ENCODE assay signal across 28 cellular contexts in genomic region chr9:124108216-124108615, GRCh38.
DNase-seq lines count a peak whose midpoint lies in the region; TF ChIP-seq lines count a peak whose summit lies in the region.
"Had no signal": no experiment of that assay in that cellular context is flagged by ENCODE, and none has a peak within 500 bp of the region (broad histone marks: within the 10 kb centered on the region; RNA-seq: fewer than 3 reads in every experiment).

No MANE protein-coding gene starts in this region.

- H3K36me3 ChIP-seq in MG63: no peaks in the 10 kb centered on the region
- H3K36me3 ChIP-seq: ascending aorta; BLaER1 treated with 17β-estradiol and CSF1 and Interleukin-3, amounts not matched to agents 10 nM and 100 nM; HAP-1; left ventricle myocardium inferior; ovary; upper lobe of left lung had no signal

- H3K4me1 Mint-ChIP-seq in nephron progenitor cell: peaks cover 7% of the 10 kb centered on the region
- H3K4me1 Mint-ChIP-seq: activated T-helper 17 cell treated with anti-CD3 and anti-CD28 coated beads, Interleukin-2, amount 50 U/mL, for 72 hours; mesothelial cell of epicardium; naive thymus-derived CD8-positive, alpha-beta T cell had no signal

- no peaks in the 10 kb centered on the region for H3K27me3 ChIP-seq in MG63
- H3K27me3 ChIP-seq: ascending aorta; BLaER1 treated with 17β-estradiol and CSF1 and Interleukin-3, amounts not matched to agents 10 nM and 100 nM; ovary; upper lobe of left lung had no signal

- no peaks in the 10 kb centered on the region for H3K9me3 ChIP-seq in MG63
- H3K9me3 ChIP-seq: ascending aorta; BLaER1 treated with 17β-estradiol and CSF1 and Interleukin-3, amounts not matched to agents 10 nM and 100 nM; left ventricle myocardium inferior; ovary; SK-N-SH; upper lobe of left lung had no signal

- H3K9me3 Mint-ChIP-seq in nephron progenitor cell: no peaks in the 10 kb centered on the region
- H3K9me3 Mint-ChIP-seq: activated T-helper 17 cell treated with anti-CD3 and anti-CD28 coated beads, Interleukin-2, amount 50 U/mL, for 72 hours; mesothelial cell of epicardium had no signal

- H3K27ac ChIP-seq in coronary artery: no peak overlapping the region
- H3K27ac ChIP-seq: ascending aorta; BLaER1 treated with 17β-estradiol and CSF1 and Interleukin-3, amounts not matched to agents 10 nM and 100 nM; left ventricle myocardium inferior; ovary; upper lobe of left lung; VCaP had no signal

- H3K27ac Mint-ChIP-seq in nephron progenitor cell: no peak overlapping the region
- H3K27ac Mint-ChIP-seq: activated naive CD4-positive, alpha-beta T cell treated with anti-CD3 and anti-CD28 coated beads, Interleukin-2, amount 50 U/mL, for 72 hours; activated T-helper 17 cell treated with anti-CD3 and anti-CD28 coated beads, Interleukin-2, amount 50 U/mL, for 72 hours; mesothelial cell of epicardium had no signal

- no peak overlapping the region for H3K4me3 Mint-ChIP-seq in nephron progenitor cell
- H3K4me3 Mint-ChIP-seq: activated T-helper 17 cell treated with anti-CD3 and anti-CD28 coated beads, Interleukin-2, amount 50 U/mL, for 72 hours; mesothelial cell of epicardium; naive thymus-derived CD8-positive, alpha-beta T cell had no signal

- H3K4me3 ChIP-seq in coronary artery (no peak overlapping the region), MG63 (no peak overlapping the region)
- H3K4me3 ChIP-seq: ascending aorta; BLaER1 treated with 17β-estradiol and CSF1 and Interleukin-3, amounts not matched to agents 10 nM and 100 nM; HAP-1; left ventricle myocardium inferior; ovary; upper lobe of left lung had no signal

- TF ChIP-seq CTCF in nephron progenitor cell (IDR thresholded peaks at IDR 0.05): no peak
- TF ChIP-seq CTCF in coronary artery (IDR thresholded peaks at IDR 0.05): no peak

- no peaks in the 10 kb centered on the region for H3K36me3 Mint-ChIP-seq in nephron progenitor cell (ENCODE audit: low read depth)
- H3K36me3 Mint-ChIP-seq: activated naive CD4-positive, alpha-beta T cell treated with anti-CD3 and anti-CD28 coated beads, Interleukin-2, amount 50 U/mL, for 72 hours; mesothelial cell of epicardium had no signal

- peaks cover 51% of the 10 kb centered on the region for H3K27me3 Mint-ChIP-seq in nephron progenitor cell (ENCODE audit: low read depth, poor library complexity)

- DNase-seq in DMS53 (lab: John Stamatoyannopoulos, UW) (peak; percentile 95), NCI-H1417 (lab: John Stamatoyannopoulos, UW) (peak; percentile 74 to 92 (median 80)), NCI-H2171 treated with DMSO at 0.1 percent for 48 hours (lab: John Stamatoyannopoulos, UW) (peak; percentile 93), SHP77 treated with DMSO at 0.1 percent for 48 hours (lab: John Stamatoyannopoulos, UW) (peak; percentile 85), nephron progenitor cell (no peak), coronary artery (ENCODE audit: low spot score) (no peak), MV-4-11 (lab: John Stamatoyannopoulos, UW) (no peak), MG63 (no peak)
- DNase-seq: ACHN; activated CD4-positive, alpha-beta T cell treated with anti-CD3 and anti-CD28 coated beads, Interleukin-2, amount 50 U/mL, for 1 hour; erythroblast; foreskin fibroblast; GDM1; IMR-90; left ventricle myocardium inferior; MM.1S; naive thymus-derived CD8-positive, alpha-beta T cell; ovary; right cardiac atrium; SK-N-SH; upper lobe of left lung had no signal

Comparison
In these comparisons a context has a peak if more than half of its experiments do, and no peak if none do; other contexts are left out.
1. DNase-seq: peak in DMS53 (single experiment), NCI-H1417 (3 of 3), NCI-H2171 treated with DMSO at 0.1 percent for 48 hours (single experiment) and SHP77 treated with DMSO at 0.1 percent for 48 hours (single experiment); none in nephron progenitor cell (single experiment), coronary artery (single experiment), MV-4-11 (single experiment) and MG63 (single experiment).